7 cellular contexts compared by ENCODE assay signal in genomic region chr4:74178798-74179197, GRCh38.
"Had no signal": no experiment of that assay in that cellular context is flagged by ENCODE, and none has a peak within 500 bp of the region (broad histone marks: within the 10 kb centered on the region; RNA-seq: fewer than 3 reads in every experiment).

No MANE protein-coding gene starts in this region.

- H3K27me3 Mint-ChIP-seq: IgD-negative memory B cell had no signal

- H3K9me3 Mint-ChIP-seq: IgD-negative memory B cell had no signal

- H3K4me1 Mint-ChIP-seq: IgD-negative memory B cell had no signal

- FAIRE-seq: HepG2, HTR-8/SVneo, K562 had no signal

- H3K27ac Mint-ChIP-seq: IgD-negative memory B cell had no signal

- H3K4me3 ChIP-seq: K562 had no signal

- ATAC-seq: HepG2, K562 had no signal

- H3K4me3 Mint-ChIP-seq: IgD-negative memory B cell had no signal

- H3K27ac ChIP-seq: HL-60 had no signal

- DNase-seq: IMR-90, KBM-7 had no signal
